9 cellular contexts compared by ENCODE assay signal in genomic region chr4:14787894-14788293, GRCh38.
DNase-seq lines count a peak whose midpoint lies in the region; ATAC-seq, FAIRE-seq and TF ChIP-seq lines count a peak whose summit lies in the region.
"Had no signal": no experiment of that assay in that cellular context is flagged by ENCODE, and none has a peak within 500 bp of the region (broad histone marks: within the 10 kb centered on the region; RNA-seq: fewer than 3 reads in every experiment).

No MANE protein-coding gene starts in this region.

- DNase-seq in NCI-H748 (lab: John Stamatoyannopoulos, UW; ENCODE audit: unreplicated experiment) (peak; percentile 31), NCI-H748 treated with DMSO at 0.1 percent for 48 hours (lab: John Stamatoyannopoulos, UW) (no peak), LHCN-M2 (ENCODE audit: low read depth) (peak; percentile 14), colonic mucosa (no peak), pancreas (peak in 1 of 6 donors; percentile 15), thyroid gland (no peak), superior temporal gyrus (ENCODE audit: extremely low spot score) (no peak), NCI-H446 treated with DMSO at 0.1 percent for 48 hours (lab: John Stamatoyannopoulos, UW) (no peak)

- TF ChIP-seq CTCF in colonic mucosa (IDR thresholded peaks at IDR 0.05) (peak; percentile 30), pancreas (IDR thresholded peaks at IDR 0.05) (peak in 3 of 4 donors; percentile 9 to 18 (median 12)), thyroid gland (IDR thresholded peaks at IDR 0.05) (no peak)

- H3K36me3 ChIP-seq in colonic mucosa (no peaks in the 10 kb centered on the region), pancreas (no peaks in the 10 kb centered on the region), thyroid gland (no peaks in the 10 kb centered on the region)
- H3K36me3 ChIP-seq: BLaER1 had no signal

- H3K4me1 ChIP-seq in colonic mucosa (no peaks in the 10 kb centered on the region), pancreas (no peaks in the 10 kb centered on the region), thyroid gland (no peaks in the 10 kb centered on the region)
- H3K4me1 ChIP-seq: BLaER1 had no signal

- no peak overlapping the region for H3K4me3 ChIP-seq in colonic mucosa
- no peak overlapping the region for H3K4me3 ChIP-seq in pancreas
- no peak overlapping the region for H3K4me3 ChIP-seq in thyroid gland (replicated peaks in 1 of 3)
- H3K4me3 ChIP-seq: BLaER1 had no signal

- intact Hi-C loops in colonic mucosa (cut with DNase I) (loop anchor here (10.0 kb wide), 1 partner anchor 1133 kb away; no protein-coding TSS in a partner anchor), pancreas (cut with DNase I) (no loop called here), thyroid gland (cut with DNase I) (no loop called here)

- H3K9me3 ChIP-seq in colonic mucosa, result no peaks in the 10 kb centered on the region
- H3K9me3 ChIP-seq in pancreas, result no peaks in the 10 kb centered on the region
- H3K9me3 ChIP-seq in thyroid gland, result no peaks in the 10 kb centered on the region

- ATAC-seq in pancreas, result peak in 2 of 4 donors; percentile 44 to 59

- no peaks in the 10 kb centered on the region for H3K27me3 ChIP-seq in colonic mucosa
- H3K27me3 ChIP-seq in pancreas, result no peaks in the 10 kb centered on the region
- no peaks in the 10 kb centered on the region for H3K27me3 ChIP-seq in thyroid gland
- H3K27me3 ChIP-seq: BLaER1 had no signal

- H3K9ac ChIP-seq in colonic mucosa (ENCODE audit: low read depth in 2 of 2, low read length in 2 of 2), result no peak overlapping the region
- H3K9ac ChIP-seq: BLaER1 had no signal

- H3K27ac ChIP-seq in colonic mucosa (no peak overlapping the region), pancreas (no peak overlapping the region), thyroid gland (no peak overlapping the region)
- H3K27ac ChIP-seq: BLaER1 had no signal

- TF ChIP-seq POLR2A in thyroid gland (IDR thresholded peaks at IDR 0.05), result no peak

- FAIRE-seq in pancreas (lab: Jason Lieb, UNC), result no peak

Comparison
In these comparisons a context has a peak if more than half of its experiments do, and no peak if none do; other contexts are left out.
1. DNase-seq: peak in NCI-H748 (single experiment) and LHCN-M2 (single experiment); none in NCI-H748 treated with DMSO at 0.1 percent for 48 hours (single experiment), colonic mucosa (single experiment), thyroid gland (0 of 2), superior temporal gyrus (single experiment) and NCI-H446 treated with DMSO at 0.1 percent for 48 hours (single experiment).
2. CTCF ChIP-seq: peak in colonic mucosa (single experiment) and pancreas (3 of 4); none in thyroid gland (0 of 6).